In the genomic region with DNA sequence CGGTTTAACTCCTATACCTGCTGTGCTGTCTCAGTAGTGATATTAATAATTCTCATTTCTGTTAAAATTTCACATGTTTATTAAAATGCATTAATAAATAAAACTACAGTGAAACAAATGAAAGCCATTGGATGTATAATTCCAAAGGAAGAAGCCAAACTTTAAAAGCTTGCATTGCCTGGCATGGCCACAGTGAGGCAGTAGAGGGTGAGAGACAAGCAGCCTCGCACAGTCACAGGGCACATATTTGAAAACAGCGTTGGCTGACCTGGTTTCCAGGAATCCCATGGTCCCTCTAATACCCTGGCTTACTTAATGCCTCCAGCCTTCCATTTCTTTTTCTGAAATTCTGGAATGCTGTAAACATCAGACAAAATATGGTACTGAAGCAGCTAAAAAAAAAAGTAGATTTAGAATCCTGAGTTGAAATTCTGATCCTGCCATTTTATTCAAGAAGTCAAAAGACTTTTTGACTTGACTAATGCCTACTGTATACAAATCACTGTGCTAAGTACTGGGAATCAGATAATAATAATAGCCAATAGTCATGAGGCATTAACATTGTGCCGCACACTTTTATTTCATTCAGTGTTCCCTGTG, we compare ENCODE assay signal across 9 cellular contexts. TPM values are rescaled to one million over a fixed set of nuclear protein-coding genes. Genes with fewer than 3 reads are reported as not detected.
A peak's percentile ranks its signal among the peaks of the same experiment; 100 is the strongest.
DNase-seq lines count a peak whose midpoint lies in the region; ATAC-seq and TF ChIP-seq lines count a peak whose summit lies in the region.
"Had no signal": no experiment of that assay in that cellular context is flagged by ENCODE, and none has a peak within 500 bp of the region (broad histone marks: within the 10 kb centered on the region; RNA-seq: fewer than 3 reads in every experiment).

No MANE protein-coding gene starts in this region.

- H3K36me3 ChIP-seq in BE2C (peaks cover 26% of the 10 kb centered on the region), endodermal cell (ENCODE audit: control insufficient read depth, insufficient read depth, low read length) (peaks cover 7% of the 10 kb centered on the region), suprapubic skin (peaks cover 8% of the 10 kb centered on the region)

- H3K9me3 Mint-ChIP-seq in H9 (peaks cover 0 to 2% of the 10 kb centered on the region in 2 experiments; a peak in 1 of 5 replicates), endodermal cell (no peaks in the 10 kb centered on the region)

- H2BK20ac ChIP-seq in H9 (ENCODE audit: low read depth, low read length, poor library complexity, severe bottlenecking) = no peak overlapping the region

- H3K79me2 ChIP-seq in H9 (ENCODE audit: insufficient read depth, low read length) = no peaks in the 10 kb centered on the region

- H3T11ph ChIP-seq in H9 (ENCODE audit: low read length) = no peak overlapping the region

- H3K4me1 ChIP-seq in BE2C (peaks cover 14% of the 10 kb centered on the region), H9 (ENCODE audit: insufficient read depth, low read length) (no peaks in the 10 kb centered on the region), endodermal cell (ENCODE audit: control insufficient read depth, insufficient read depth, low read length) (no peaks in the 10 kb centered on the region), suprapubic skin (peaks cover 5% of the 10 kb centered on the region)

- DNase-seq in BE2C = peak; percentile 78
- DNase-seq in H9 = peak; percentile 72
- peak; percentile 92 for DNase-seq in NCI-H82 (lab: John Stamatoyannopoulos, UW)
- peak; percentile 87 for DNase-seq in activated CD8-positive, alpha-beta memory T cell treated with anti-CD3 and anti-CD28 coated beads for 24 hours
- peak; percentile 91 for DNase-seq in endodermal cell
- DNase-seq in myocyte (ENCODE audit: low read depth) = peak; percentile 71
- peak in 1 of 2 donors; percentile 84 for DNase-seq in suprapubic skin (ENCODE audit: low spot score in 2 of 2)

- H3K36me3 Mint-ChIP-seq in H9 (ENCODE audit: insufficient read depth in 1 of 3, low read depth in 3 of 3) = peaks cover 0 to 8% (median 0%) of the 10 kb centered on the region in 3 experiments; a peak in 4 of 7 replicates
- H3K36me3 Mint-ChIP-seq in endodermal cell (ENCODE audit: low read depth) = no peaks in the 10 kb centered on the region

- H3K23ac ChIP-seq in H9 (ENCODE audit: insufficient read length, low read depth, low read length) = no peak overlapping the region

- no peak overlapping the region for H3K27ac Mint-ChIP-seq in H9
- no peak overlapping the region for H3K27ac Mint-ChIP-seq in endodermal cell

- H3K56ac ChIP-seq in H9 (ENCODE audit: insufficient read length, low read depth, low read length) = no peak overlapping the region

- no CpG with 5 or more reads among the region's 4 CpGs for WGBS in H9 (ENCODE audit: extremely low coverage, insufficient read length, low lambda C conversion rate)
- WGBS in endodermal cell (ENCODE audit: insufficient coverage in 1 of 2, insufficient read length in 1 of 2), 2 experiments = 41 to 47% methylated on average over 3 to 4 of the region's 4 CpGs
- 43% methylated on average over 4 of the region's 4 CpGs for WGBS in suprapubic skin

- no peak overlapping the region for H3K4ac ChIP-seq in H9 (ENCODE audit: low read depth, low read length)

- no peak overlapping the region for H2AK5ac ChIP-seq in H9 (ENCODE audit: insufficient read length, low read length)

- TF ChIP-seq POLR2A in suprapubic skin (IDR thresholded peaks at IDR 0.05) = no peak

- H3K9me3 ChIP-seq in BE2C (no peaks in the 10 kb centered on the region), H9 (ENCODE audit: control insufficient read depth, low read depth, low read length) (no peaks in the 10 kb centered on the region), endodermal cell (ENCODE audit: control insufficient read depth, low read length) (no peaks in the 10 kb centered on the region), suprapubic skin (no peaks in the 10 kb centered on the region)

- no peak overlapping the region for H3K18ac ChIP-seq in H9 (ENCODE audit: insufficient read length, low read depth, low read length)

- no peaks in the 10 kb centered on the region for H3K79me1 ChIP-seq in H9 (ENCODE audit: insufficient read depth, low read depth, low read length, poor library complexity, severe bottlenecking)

- H4K91ac ChIP-seq in H9 (ENCODE audit: insufficient read length, low read depth, low read length) = no peak overlapping the region

- TF ChIP-seq CTCF in BE2C (IDR thresholded peaks at IDR 0.05; ENCODE audit: low read depth, low read length) (peak; percentile 96), H9 (conservative IDR thresholded peaks at IDR 0.05) (peak; percentile 88), endodermal cell (conservative IDR thresholded peaks at IDR 0.05) (peak; percentile 91), suprapubic skin (IDR thresholded peaks at IDR 0.05) (peak; percentile 62 to 83)

- no peak overlapping the region for H2BK12ac ChIP-seq in H9 (ENCODE audit: insufficient read length, low read depth, low read length)

- no peak overlapping the region for H3K4me2 ChIP-seq in H9 (ENCODE audit: insufficient read depth, insufficient read length, low read length)

- no peak overlapping the region for H3K4me3 Mint-ChIP-seq in H9
- H3K4me3 Mint-ChIP-seq in endodermal cell = no peak overlapping the region

- H3K4me1 Mint-ChIP-seq in H9 = peaks cover 9 to 10% of the 10 kb centered on the region in 2 experiments
- H3K4me1 Mint-ChIP-seq in endodermal cell = peaks cover 14% of the 10 kb centered on the region

- no peak overlapping the region for H2AFZ ChIP-seq in H9 (ENCODE audit: low read length)

- no peak overlapping the region for H4K5ac ChIP-seq in H9 (ENCODE audit: insufficient read length, low read depth, low read length)

- ATAC-seq in HG02981 (IDR thresholded peaks at IDR 0.05; ENCODE audit: unreplicated experiment) = no peak

- H3K27me3 ChIP-seq in BE2C (no peaks in the 10 kb centered on the region), H9 (ENCODE audit: insufficient read depth, low read length) (no peaks in the 10 kb centered on the region), endodermal cell (ENCODE audit: control insufficient read depth, insufficient read depth, low read length, poor library complexity, severe bottlenecking) (no peaks in the 10 kb centered on the region), suprapubic skin (no peaks in the 10 kb centered on the region)

- H3K4me3 ChIP-seq in BE2C (ENCODE audit: low read depth, low read length) (no peak overlapping the region), endodermal cell (ENCODE audit: low read length) (no peak overlapping the region), suprapubic skin (no peak overlapping the region)
- H3K4me3 ChIP-seq: skin epidermis had no signal

- no peak overlapping the region for H3K14ac ChIP-seq in H9 (ENCODE audit: insufficient read depth, low read length)

- no peak overlapping the region for H2BK15ac ChIP-seq in H9 (ENCODE audit: low read depth, low read length)

- H3K27me3 Mint-ChIP-seq in H9 (ENCODE audit: low read depth) (peaks cover 6% of the 10 kb centered on the region), endodermal cell (ENCODE audit: insufficient read depth) (peaks cover 4% of the 10 kb centered on the region)

- no peak for TF ChIP-seq EP300 in suprapubic skin (IDR thresholded peaks at IDR 0.05)

- H4K8ac ChIP-seq in H9 (replicated peaks; ENCODE audit: insufficient read length, low read depth, low read length) = no peak overlapping the region

- no peak overlapping the region for H3K27ac ChIP-seq in H9 (ENCODE audit: insufficient read length, low read depth, low read length)
- H3K27ac ChIP-seq in endodermal cell (ENCODE audit: low read depth, low read length) = no peak overlapping the region
- no peak overlapping the region for H3K27ac ChIP-seq in suprapubic skin

- no peak overlapping the region for H2BK5ac ChIP-seq in H9 (ENCODE audit: insufficient read length, low read length)

- peaks cover 2% of the 10 kb centered on the region for H4K20me1 ChIP-seq in H9 (ENCODE audit: control insufficient read depth, insufficient read depth, insufficient read length)

- H3K9ac ChIP-seq in H9 (ENCODE audit: extremely low read depth, insufficient read length, low read length) = no peak overlapping the region
- H3K9ac ChIP-seq in endodermal cell (ENCODE audit: extremely low read depth, low read length, poor library complexity, severe bottlenecking) = no peak overlapping the region

- no peaks in the 10 kb centered on the region for H3K23me2 ChIP-seq in H9 (ENCODE audit: insufficient read length, low read depth, low read length, poor library complexity, severe bottlenecking)

- H2BK120ac ChIP-seq in H9 (ENCODE audit: low read depth, low read length, poor library complexity, severe bottlenecking) = no peak overlapping the region

RNA-seq across cellular contexts. Expression of a gene that starts 6.7 kb away (rescaled TPM):
- polyA plus RNA-seq in BE2C (2012; ENCODE audit: insufficient read depth, insufficient read length, low read depth) = 1.3 TPM
- total RNA-seq in H9 (2021) (0.57 and 0.63 TPM in 2 replicates), endodermal cell (1 to 10 TPM; 2.6 to 3.1 TPM), myocyte (9.2 and 11.2 TPM in 2 replicates), suprapubic skin (10 to 100 TPM in 1 of 4 donors, 1 to 10 TPM in 3; 4.1 to 10.7 (median 6.2) TPM)
- 2.2 TPM for polyA plus RNA-seq in endodermal cell (2013, experiment 1 of 2)
- 2.4 TPM for polyA plus RNA-seq in endodermal cell (2013, experiment 2 of 2)
- polyA plus RNA-seq in myocyte (2012) = 5.7 TPM

RNA-seq across cellular contexts. Expression of a gene that starts 8.4 kb away (rescaled TPM):
- polyA plus RNA-seq in BE2C (2012; ENCODE audit: insufficient read depth, insufficient read length, low read depth) = 279 TPM
- total RNA-seq in H9 (2021) (6.8 and 6.9 TPM in 2 replicates), endodermal cell (10 to 100 TPM; 14.8 to 19.4 TPM), myocyte (5.1 and 12.1 TPM in 2 replicates), suprapubic skin (1 to 10 TPM in 2 of 4 donors, under 1 TPM in 2; 0.40 to 3.6 (median 1.8) TPM)
- polyA plus RNA-seq in endodermal cell (2013, experiment 1 of 2) = 42.3 TPM
- 38.7 TPM for polyA plus RNA-seq in endodermal cell (2013, experiment 2 of 2)
- 19.6 TPM for polyA plus RNA-seq in myocyte (2012)
